ENCODE assay signal across 12 cellular contexts in the genomic region with DNA sequence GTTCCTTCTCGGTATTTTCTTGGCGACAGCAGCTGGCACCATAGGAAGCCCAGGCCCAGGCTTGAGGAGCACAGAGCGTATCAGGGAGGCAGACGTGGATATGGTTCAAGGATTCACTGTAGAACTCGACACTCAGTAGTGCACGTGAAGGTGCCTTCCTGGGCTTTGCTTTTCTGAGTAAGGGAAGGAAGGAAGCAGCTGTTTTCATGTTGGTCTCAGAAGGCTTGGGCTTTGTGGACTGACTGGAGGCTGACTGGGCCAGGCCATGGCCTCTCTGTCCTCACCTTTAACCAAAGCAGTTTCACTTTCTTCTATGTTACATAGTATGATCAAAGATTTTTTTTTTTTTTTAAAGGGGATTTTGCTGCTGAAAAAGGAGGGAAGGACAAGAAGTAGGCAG. TPM values are rescaled to one million over a fixed set of nuclear protein-coding genes. Genes with fewer than 3 reads are reported as not detected.
DNase-seq lines count a peak whose midpoint lies in the region; ATAC-seq lines count a peak whose summit lies in the region.
"Had no signal": no experiment of that assay in that cellular context is flagged by ENCODE, and none has a peak within 500 bp of the region (broad histone marks: within the 10 kb centered on the region; RNA-seq: fewer than 3 reads in every experiment).

No MANE protein-coding gene starts in this region.

- no peaks in the 10 kb centered on the region for H3K9me3 Mint-ChIP-seq in activated CD4-positive, alpha-beta T cell treated with anti-CD3 and anti-CD28 coated beads, Interleukin-2, amount 10 ng/mL, durations not matched to agents 7 days and 5 days
- H3K9me3 Mint-ChIP-seq in activated naive CD4-positive, alpha-beta T cell treated with anti-CD3 and anti-CD28 coated beads, Interleukin-2, amount 50 U/mL, for 72 hours, result no peaks in the 10 kb centered on the region
- H3K9me3 Mint-ChIP-seq: type B pancreatic cell had no signal

- no peak overlapping the region for H3K18ac ChIP-seq in trophoblast cell (ENCODE audit: low read length)

- H3K4me1 ChIP-seq in trophoblast cell (ENCODE audit: control insufficient read depth in 1 of 2, insufficient read depth in 2 of 2, low read length in 2 of 2), result no peaks in the 10 kb centered on the region

- H3K4me3 Mint-ChIP-seq in activated CD4-positive, alpha-beta T cell treated with anti-CD3 and anti-CD28 coated beads, Interleukin-2, amount 10 ng/mL, durations not matched to agents 7 days and 5 days, result no peak overlapping the region
- H3K4me3 Mint-ChIP-seq: type B pancreatic cell had no signal

- no peaks in the 10 kb centered on the region for H3K79me1 ChIP-seq in trophoblast cell (ENCODE audit: low read length)

- H3K79me2 ChIP-seq in trophoblast cell (ENCODE audit: control insufficient read depth, insufficient read depth, low read length, poor library complexity), result no peaks in the 10 kb centered on the region

- H3K36me3 ChIP-seq in trophoblast cell (ENCODE audit: control insufficient read depth in 1 of 2, insufficient read depth in 2 of 2, low read length in 2 of 2), result peaks cover 48 to 50% of the 10 kb centered on the region in 2 experiments

- no peak overlapping the region for H4K12ac ChIP-seq in trophoblast cell (ENCODE audit: low read depth, low read length)

- no peak overlapping the region for H3K23ac ChIP-seq in trophoblast cell (ENCODE audit: low read length)

- H3K4me2 ChIP-seq in trophoblast cell (ENCODE audit: low read length), result no peak overlapping the region
- H3K4me2 ChIP-seq: SK-N-SH had no signal

- no peaks in the 10 kb centered on the region for H3K27me3 Mint-ChIP-seq in activated CD4-positive, alpha-beta T cell treated with anti-CD3 and anti-CD28 coated beads, Interleukin-2, amount 10 ng/mL, durations not matched to agents 7 days and 5 days
- H3K27me3 Mint-ChIP-seq: type B pancreatic cell had no signal

- H2AFZ ChIP-seq in trophoblast cell (ENCODE audit: insufficient read depth, low read length, poor library complexity), result no peak overlapping the region

- no peak overlapping the region for H3K14ac ChIP-seq in trophoblast cell (ENCODE audit: low read length)

- no peak overlapping the region for H2BK5ac ChIP-seq in trophoblast cell (ENCODE audit: low read depth, low read length, poor library complexity)

- CTCF ChIA-PET in activated CD4-positive, alpha-beta T cell treated with anti-CD3 and anti-CD28 coated beads, Interleukin-2, amount 10 ng/mL, durations not matched to agents 7 days and 5 days (lab: Charles Lee), result no interaction called here

- H3K4ac ChIP-seq in trophoblast cell (ENCODE audit: low read depth, low read length), result no peak overlapping the region

- peak; percentile 84 for ATAC-seq in HG02610 (IDR thresholded peaks at IDR 0.05; ENCODE audit: unreplicated experiment)
- ATAC-seq in activated naive CD4-positive, alpha-beta T cell treated with anti-CD3 and anti-CD28 coated beads, Interleukin-2, amount 50 U/mL, for 72 hours, result peak; percentile 53 to 94

- no peak for DNase-seq in activated CD4-positive, alpha-beta T cell treated with anti-CD3 and anti-CD28 coated beads, Interleukin-2, amount 10 ng/mL, durations not matched to agents 7 days and 5 days
- DNase-seq in activated CD4-positive, alpha-beta T cell treated with anti-CD3 and anti-CD28 coated beads for 48 hours, result no peak
- no peak for DNase-seq in activated naive CD4-positive, alpha-beta T cell treated with anti-CD3 and anti-CD28 coated beads, Interleukin-2, amount 50 U/mL, for 72 hours (ENCODE audit: low spot score in 2 of 2)
- DNase-seq in trophoblast cell (no peak), NOMO-1 (lab: John Stamatoyannopoulos, UW; ENCODE audit: unreplicated experiment in 2 of 2) (no peak), NCI-H2196 treated with DMSO at 0.1 percent for 48 hours (lab: John Stamatoyannopoulos, UW; ENCODE audit: unreplicated experiment) (no peak)
- no peak for DNase-seq in central memory CD4-positive, alpha-beta T cell
- DNase-seq: NCI-H2081 had no signal

- H2BK12ac ChIP-seq in trophoblast cell (ENCODE audit: low read length), result no peak overlapping the region

- no peak overlapping the region for H2AK5ac ChIP-seq in trophoblast cell (ENCODE audit: low read length)

- H3K27ac ChIP-seq in trophoblast cell (ENCODE audit: low read depth, low read length), result no peak overlapping the region

- H3K36me3 Mint-ChIP-seq in activated CD4-positive, alpha-beta T cell treated with anti-CD3 and anti-CD28 coated beads, Interleukin-2, amount 10 ng/mL, durations not matched to agents 7 days and 5 days (ENCODE audit: low read depth), result peaks cover 50% of the 10 kb centered on the region
- H3K36me3 Mint-ChIP-seq in activated naive CD4-positive, alpha-beta T cell treated with anti-CD3 and anti-CD28 coated beads, Interleukin-2, amount 50 U/mL, for 72 hours, result peaks cover 9 to 15% of the 10 kb centered on the region in 2 donors

- peaks cover 12% of the 10 kb centered on the region for H3K4me1 Mint-ChIP-seq in activated CD4-positive, alpha-beta T cell treated with anti-CD3 and anti-CD28 coated beads, Interleukin-2, amount 10 ng/mL, durations not matched to agents 7 days and 5 days

- WGBS in trophoblast cell (ENCODE audit: extremely low coverage, insufficient coverage, insufficient read length), result no CpG with 5 or more reads among the region's 6 CpGs

- no peaks in the 10 kb centered on the region for H3K27me3 ChIP-seq in trophoblast cell (ENCODE audit: insufficient read depth, low read length)

- H3K4me3 ChIP-seq in trophoblast cell (ENCODE audit: low read depth, low read length), result no peak overlapping the region
- H3K4me3 ChIP-seq: lung had no signal

- H2BK120ac ChIP-seq in trophoblast cell (ENCODE audit: insufficient read depth, low read length, poor library complexity), result no peak overlapping the region

- no peak overlapping the region for H4K91ac ChIP-seq in trophoblast cell (ENCODE audit: low read depth, low read length)

- H4K8ac ChIP-seq in trophoblast cell (ENCODE audit: low read depth, low read length), result no peak overlapping the region

- H3K9me3 ChIP-seq in trophoblast cell (ENCODE audit: insufficient read depth, low read depth, low read length), result peaks cover 5% of the 10 kb centered on the region
- H3K9me3 ChIP-seq: SK-N-SH had no signal

- peak overlapping the region; percentile 7 for H3K9ac ChIP-seq in trophoblast cell (ENCODE audit: low read length)
- H3K9ac ChIP-seq: SK-N-SH had no signal

- H3K27ac Mint-ChIP-seq in activated CD4-positive, alpha-beta T cell treated with anti-CD3 and anti-CD28 coated beads, Interleukin-2, amount 10 ng/mL, durations not matched to agents 7 days and 5 days, result peak overlapping the region; percentile 62
- H3K27ac Mint-ChIP-seq in activated naive CD4-positive, alpha-beta T cell treated with anti-CD3 and anti-CD28 coated beads, Interleukin-2, amount 50 U/mL, for 72 hours, result peak overlapping the region; percentile 87 to 95
- H3K27ac Mint-ChIP-seq: type B pancreatic cell had no signal

- POLR2A ChIA-PET in activated CD4-positive, alpha-beta T cell treated with anti-CD3 and anti-CD28 coated beads, Interleukin-2, amount 10 ng/mL, durations not matched to agents 7 days and 5 days (lab: Charles Lee), result no interaction called here

RNA-seq across cellular contexts. Expression of a gene that starts 6.9 kb away (rescaled TPM):
- under 1 TPM; 0.30 to 0.56 TPM for total RNA-seq in activated CD4-positive, alpha-beta T cell treated with anti-CD3 and anti-CD28 coated beads, Interleukin-2, amount 10 ng/mL, durations not matched to agents 7 days and 5 days
- not detected for total RNA-seq in activated naive CD4-positive, alpha-beta T cell treated with anti-CD3 and anti-CD28 coated beads, Interleukin-2, amount 50 U/mL, for 72 hours
- polyA plus RNA-seq in trophoblast cell (2013), result 0.04 and 0.08 TPM in 2 replicates
- polyA plus RNA-seq: SK-N-SH had no signal

RNA-seq across cellular contexts. Expression of a gene that starts 21.2 kb away (rescaled TPM):
- total RNA-seq in activated CD4-positive, alpha-beta T cell treated with anti-CD3 and anti-CD28 coated beads, Interleukin-2, amount 10 ng/mL, durations not matched to agents 7 days and 5 days, result 10 to 100 TPM; 81.3 to 85.5 TPM
- total RNA-seq in activated naive CD4-positive, alpha-beta T cell treated with anti-CD3 and anti-CD28 coated beads, Interleukin-2, amount 50 U/mL, for 72 hours, result 100 to 1,000 TPM in 1 of 2 donors, 10 to 100 TPM in 1; 91.9 to 113 TPM
- 201 and 208 TPM in 2 replicates for polyA plus RNA-seq in trophoblast cell (2013)

RNA-seq across cellular contexts. Expression of a gene that starts 51.4 kb away (rescaled TPM):
- total RNA-seq in activated CD4-positive, alpha-beta T cell treated with anti-CD3 and anti-CD28 coated beads, Interleukin-2, amount 10 ng/mL, durations not matched to agents 7 days and 5 days, result 10 to 100 TPM; 72.3 to 78.4 TPM
- 10 to 100 TPM; 40.8 to 56.3 TPM for total RNA-seq in activated naive CD4-positive, alpha-beta T cell treated with anti-CD3 and anti-CD28 coated beads, Interleukin-2, amount 50 U/mL, for 72 hours
- 12.9 and 13.5 TPM in 2 replicates for polyA plus RNA-seq in trophoblast cell (2013)
